8 cellular contexts compared by ENCODE assay signal in genomic region chr11:26764315-26764714, GRCh38. TPM values are rescaled to one million over a fixed set of nuclear protein-coding genes. Genes with fewer than 3 reads are reported as not detected.
"Had no signal": no experiment of that assay in that cellular context is flagged by ENCODE, and none has a peak within 500 bp of the region (broad histone marks: within the 10 kb centered on the region; RNA-seq: fewer than 3 reads in every experiment).

No MANE protein-coding gene starts in this region.

- DNase-seq: H9, HCEC 1CT, HFFc6, IMR-90, KG1 had no signal

- ATAC-seq: GM23338, K562 had no signal

- H2AFZ ChIP-seq: GM23338 had no signal

- H3K27ac Mint-ChIP-seq: GM23338, HFFc6 had no signal

- H3K4me2 ChIP-seq: GM23338 had no signal

- H3K4me3 ChIP-seq: GM23338, K562 had no signal

- H3K9me3 Mint-ChIP-seq: GM23338, HFFc6 had no signal

- H3K4me3 Mint-ChIP-seq: GM23338, H9, HFFc6 had no signal

RNA-seq across cellular contexts. Expression of gene SLC5A12, which starts 42.5 kb away (rescaled TPM):
- total RNA-seq: HFFc6, HT-29, IMR-90 had no signal
- polyA plus RNA-seq: IMR-90 had no signal
